In the genomic region with DNA sequence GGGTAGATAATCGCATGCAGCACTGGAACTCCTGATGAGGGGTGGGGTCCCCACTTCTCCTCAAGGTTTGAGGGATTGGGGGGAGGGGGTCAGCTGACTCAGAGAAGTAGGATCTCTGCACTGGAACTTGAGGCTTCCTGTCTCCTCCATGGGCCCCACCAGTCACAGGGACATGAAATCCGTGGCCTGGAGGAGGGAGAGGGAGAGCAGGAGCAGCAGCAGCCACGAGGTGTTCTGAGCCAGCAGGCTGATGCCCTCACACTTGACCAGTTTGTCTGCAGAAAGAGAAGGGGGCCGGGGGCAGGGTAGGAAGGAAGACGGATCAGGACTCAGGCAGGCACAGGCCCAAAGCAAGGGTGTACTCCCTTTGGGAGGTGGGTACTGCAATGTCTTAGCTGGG, we compare ENCODE assay signal across 2 cellular contexts.
TF ChIP-seq lines count a peak whose summit lies in the region.

No MANE protein-coding gene starts in this region.

TF ChIP-seq in IMR-90, 13 proteins besides CTCF, POLR2A, EP300 and RAD21:
- no peak for TF ChIP-seq CHD1 (IDR thresholded peaks at IDR 0.05; ENCODE audit: low read depth, low read length)
- no peak for TF ChIP-seq FOS (IDR thresholded peaks at IDR 0.05; ENCODE audit: low read depth, low read length)
- TF ChIP-seq, protein P1, sequence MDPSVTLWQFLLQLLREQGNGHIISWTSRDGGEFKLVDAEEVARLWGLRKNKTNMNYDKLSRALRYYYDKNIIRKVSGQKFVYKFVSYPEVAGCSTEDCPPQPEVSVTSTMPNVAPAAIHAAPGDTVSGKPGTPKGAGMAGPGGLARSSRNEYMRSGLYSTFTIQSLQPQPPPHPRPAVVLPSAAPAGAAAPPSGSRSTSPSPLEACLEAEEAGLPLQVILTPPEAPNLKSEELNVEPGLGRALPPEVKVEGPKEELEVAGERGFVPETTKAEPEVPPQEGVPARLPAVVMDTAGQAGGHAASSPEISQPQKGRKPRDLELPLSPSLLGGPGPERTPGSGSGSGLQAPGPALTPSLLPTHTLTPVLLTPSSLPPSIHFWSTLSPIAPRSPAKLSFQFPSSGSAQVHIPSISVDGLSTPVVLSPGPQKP (IDR thresholded peaks at IDR 0.05; ENCODE audit: borderline replicate concordance, low read depth, low read length), result no peak
- TF ChIP-seq SMC3 (IDR thresholded peaks at IDR 0.05; ENCODE audit: low read depth, low read length), result no peak
- TF ChIP-seq NFE2L2 (IDR thresholded peaks at IDR 0.05; ENCODE audit: low read depth, low read length), result no peak
- no peak for TF ChIP-seq MAZ (IDR thresholded peaks at IDR 0.05; ENCODE audit: borderline replicate concordance, low read depth, low read length)
- TF ChIP-seq RFX5 (IDR thresholded peaks at IDR 0.05; ENCODE audit: low read depth, low read length), result no peak
- TF ChIP-seq RCOR1 (IDR thresholded peaks at IDR 0.05; ENCODE audit: insufficient replicate concordance, low read length), result no peak
- no peak for TF ChIP-seq MAFK (IDR thresholded peaks at IDR 0.05; ENCODE audit: low read depth, low read length)
- TF ChIP-seq CEBPB (IDR thresholded peaks at IDR 0.05; ENCODE audit: low read depth, low read length), result no peak
- TF ChIP-seq MXI1 (IDR thresholded peaks at IDR 0.05; ENCODE audit: borderline replicate concordance, low read depth, low read length), result no peak
- TF ChIP-seq, protein P2, sequence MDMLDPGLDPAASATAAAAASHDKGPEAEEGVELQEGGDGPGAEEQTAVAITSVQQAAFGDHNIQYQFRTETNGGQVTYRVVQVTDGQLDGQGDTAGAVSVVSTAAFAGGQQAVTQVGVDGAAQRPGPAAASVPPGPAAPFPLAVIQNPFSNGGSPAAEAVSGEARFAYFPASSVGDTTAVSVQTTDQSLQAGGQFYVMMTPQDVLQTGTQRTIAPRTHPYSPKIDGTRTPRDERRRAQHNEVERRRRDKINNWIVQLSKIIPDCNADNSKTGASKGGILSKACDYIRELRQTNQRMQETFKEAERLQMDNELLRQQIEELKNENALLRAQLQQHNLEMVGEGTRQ (IDR thresholded peaks at IDR 0.05; ENCODE audit: low read depth, low read length), result no peak
- TF ChIP-seq BHLHE40 (IDR thresholded peaks at IDR 0.05; ENCODE audit: low read depth, low read length), result no peak
TF ChIP-seq in IMR-90: peak in this region for 0.

TF ChIP-seq in H1, 55 proteins besides CTCF, POLR2A, EP300 and RAD21:
- TF ChIP-seq KDM1A (IDR thresholded peaks at IDR 0.05; ENCODE audit: borderline replicate concordance, low read length) (no peak), SIX5 (IDR thresholded peaks at IDR 0.05; ENCODE audit: low read depth, low read length) (no peak), SP4 (IDR thresholded peaks at IDR 0.05; ENCODE audit: low read length) (no peak), SAP30 (IDR thresholded peaks at IDR 0.05; ENCODE audit: insufficient read depth, insufficient replicate concordance, low read length) (no peak), GABPA (IDR thresholded peaks at IDR 0.05; ENCODE audit: borderline replicate concordance, insufficient read depth, low read length) (no peak), SUZ12 (IDR thresholded peaks at IDR 0.05; ENCODE audit: low read length) (no peak), KDM5A (IDR thresholded peaks at IDR 0.05; ENCODE audit: low read length) (no peak), JUN (IDR thresholded peaks at IDR 0.05; ENCODE audit: low read depth, low read length) (no peak), SRF (IDR thresholded peaks at IDR 0.05; ENCODE audit: low read depth, low read length) (no peak)
- TF ChIP-seq, protein P2 (IDR thresholded peaks at IDR 0.05; ENCODE audit: low read length), result no peak
TF ChIP-seq in H1: peak in this region for 0.
